In the genomic region with DNA sequence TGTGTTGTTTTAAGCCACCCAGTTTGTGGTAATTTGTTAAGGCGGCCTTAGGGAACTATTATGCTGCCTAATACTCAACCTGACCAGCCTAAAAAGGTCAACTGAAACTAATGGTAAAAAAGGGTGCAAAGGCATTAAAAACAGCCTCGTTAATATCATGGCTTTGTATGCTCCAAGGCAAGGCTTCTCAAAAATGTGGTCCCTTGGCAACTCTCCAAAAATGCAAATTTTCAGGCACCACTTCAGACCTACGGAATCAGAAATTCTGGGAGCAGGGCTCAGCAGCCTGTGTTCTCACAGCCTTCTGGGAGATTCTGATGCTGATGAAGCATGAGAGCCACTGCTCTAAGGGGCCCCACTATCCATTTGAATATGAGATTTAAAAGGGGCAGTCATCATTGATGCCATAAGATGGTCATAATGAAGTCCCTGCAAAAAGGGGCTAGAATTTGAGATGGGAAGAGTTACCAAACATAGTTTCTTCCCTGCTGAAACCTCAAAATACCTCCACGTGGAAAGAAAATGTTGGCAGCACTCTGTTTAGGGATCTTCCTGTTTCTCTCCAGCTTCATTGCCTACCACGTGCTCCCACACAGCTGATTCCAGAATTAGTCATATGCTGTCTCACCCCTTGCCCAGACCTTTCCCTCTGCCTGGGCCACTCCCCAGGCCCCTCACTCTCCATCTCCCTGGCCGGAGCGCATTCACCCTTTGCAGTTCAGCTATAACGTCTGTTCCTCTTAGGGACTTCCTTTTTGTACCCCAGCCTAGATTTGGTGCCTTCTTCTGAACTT, we compare ENCODE assay signal across 11 cellular contexts. TPM values are rescaled to one million over a fixed set of nuclear protein-coding genes. Genes with fewer than 3 reads are reported as not detected.
DNase-seq lines count a peak whose midpoint lies in the region; ATAC-seq, FAIRE-seq and TF ChIP-seq lines count a peak whose summit lies in the region.
"Had no signal": no experiment of that assay in that cellular context is flagged by ENCODE, and none has a peak within 500 bp of the region (broad histone marks: within the 10 kb centered on the region; RNA-seq: fewer than 3 reads in every experiment).

No MANE protein-coding gene starts in this region.

- peak overlapping the region; percentile 18; the same call in 1 of the 2 replicates for H3K23ac ChIP-seq in IMR-90 (ENCODE audit: low read depth, low read length)

- H3K79me1 ChIP-seq in IMR-90 (ENCODE audit: low read depth in 1 of 2, low read length in 2 of 2), result peaks cover 17 to 39% of the 10 kb centered on the region in 2 experiments

- intact Hi-C loops in IMR-90 (cut with micrococcal nuclease) (no loop called here), breast epithelium (cut with DNase I; ENCODE audit: low total_unique reads) (no loop called here), HepG2 (cut with micrococcal nuclease; ENCODE audit: unreplicated experiment) (no loop called here)

- peak overlapping the region; percentile 27 for H4K5ac ChIP-seq in IMR-90 (ENCODE audit: low read depth, low read length)

- TF ChIP-seq EP300 in HepG2 (IDR thresholded peaks at IDR 0.05; ENCODE audit: low read depth in 2 of 2, low read length in 2 of 2), result no peak
- no peak for TF ChIP-seq EP300 in HepG2 (CRISPR knock-in tag; IDR thresholded peaks at IDR 0.05; ENCODE audit: borderline replicate concordance)

- TF ChIP-seq RAD21 in IMR-90 (IDR thresholded peaks at IDR 0.05; ENCODE audit: low read length) (no peak), HepG2 (CRISPR knock-in tag; IDR thresholded peaks at IDR 0.05) (no peak)

- peak overlapping the region; percentile 67 for H3K27ac ChIP-seq in AG04450 (ENCODE audit: low read depth, low read length)
- H3K27ac ChIP-seq in IMR-90 (ENCODE audit: insufficient read depth, low read length), result peak overlapping the region; percentile 46; the same call in 1 of the 2 replicates
- H3K27ac ChIP-seq in breast epithelium, result peak overlapping the region; percentile 10 to 11
- H3K27ac ChIP-seq in HepG2 (ENCODE audit: extremely low read length, insufficient read depth, low read length), result no peak overlapping the region

- H3K36me3 ChIP-seq in IMR-90 (ENCODE audit: control insufficient read depth, insufficient read depth, low read length) (no peaks in the 10 kb centered on the region), breast epithelium (no peaks in the 10 kb centered on the region), HepG2 (replicated peaks in 1 of 2; ENCODE audit: control insufficient read depth in 1 of 2, insufficient read depth in 2 of 2, low read length in 2 of 2) (no peaks in the 10 kb centered on the region)

- H3K4me3 ChIP-seq in AG04450 (ENCODE audit: low read depth, low read length) (no peak overlapping the region), IMR-90 (ENCODE audit: insufficient read depth, low read depth, low read length) (no peak overlapping the region), breast epithelium (no peak overlapping the region), HepG2 (replicated peaks in 1 of 3; ENCODE audit: insufficient read depth in 1 of 3, low read depth in 2 of 3, low read length in 3 of 3) (no peak overlapping the region)

- 0% methylated on average over 1 of the region's 8 CpGs; no CpG with 5 or more reads in 1 of the 2 experiments for WGBS in IMR-90 (ENCODE audit: extremely low coverage in 2 of 2, insufficient read length in 1 of 2), 2 experiments
- whole genome bisulfite sequencing in HepG2 (ENCODE audit: low lambda C conversion rate), result 44% methylated on average over 8 of the region's 8 CpGs

- H3K9me3 ChIP-seq in AG04450 (ENCODE audit: control insufficient read depth, insufficient read depth, low read length) (no peaks in the 10 kb centered on the region), IMR-90 (ENCODE audit: control insufficient read depth, insufficient read depth, low read length) (no peaks in the 10 kb centered on the region), breast epithelium (no peaks in the 10 kb centered on the region), HepG2 (ENCODE audit: low read length) (no peaks in the 10 kb centered on the region)

- TF ChIP-seq POLR2A in IMR-90 (IDR thresholded peaks at IDR 0.05; ENCODE audit: low read depth, low read length) (no peak), breast epithelium (IDR thresholded peaks at IDR 0.05) (no peak), HepG2 (IDR thresholded peaks at IDR 0.05; ENCODE audit: insufficient read depth in 1 of 2, low read depth in 2 of 2, low read length in 2 of 2) (no peak)

- POLR2A ChIA-PET in AG04450 (lab: Yijun Ruan, JAX) (no interaction called here), IMR-90 (lab: Charles Lee; ENCODE audit: unreplicated experiment) (no interaction called here), HepG2 (lab: Yijun Ruan, JAX) (no interaction called here)

- dilution Hi-C loops in IMR-90 (cut with HindIII; ENCODE audit: low sequenced_read_pairs, unreplicated experiment), result no loop called here

- BruUV-seq in IMR-90 (replicated peaks; lab: Mats Ljungman, UMichigan) (no TSS peak), HepG2 (replicated peaks; lab: Mats Ljungman, UMichigan) (no TSS peak)

- H3K4me1 ChIP-seq in IMR-90 (ENCODE audit: control insufficient read depth, insufficient read depth, low read length), result peaks cover 47% of the 10 kb centered on the region
- H3K4me1 ChIP-seq in breast epithelium, result peaks cover 0 to 3% of the 10 kb centered on the region in 2 donors
- H3K4me1 ChIP-seq in HepG2 (ENCODE audit: insufficient read depth, low read length), result peaks cover 26% of the 10 kb centered on the region

- FAIRE-seq in HepG2 (lab: Jason Lieb, UNC), result no peak
- FAIRE-seq: frontal cortex had no signal

- H3K4ac ChIP-seq in IMR-90 (ENCODE audit: low read depth, low read length), result peak overlapping the region; percentile 76

- H2AK5ac ChIP-seq in IMR-90 (ENCODE audit: low read depth, low read length), result peak overlapping the region; percentile 92

- H2AFZ ChIP-seq in IMR-90 (replicated peaks; ENCODE audit: low read length, poor library complexity), result peak overlapping the region; percentile 38
- H2AFZ ChIP-seq in HepG2 (ENCODE audit: low read length), result no peak overlapping the region

- peak overlapping the region; percentile 58 to 72; a peak in 3 of 4 replicates for H4K8ac ChIP-seq in IMR-90 (ENCODE audit: low read depth in 2 of 2, low read length in 2 of 2)

- CTCF ChIA-PET in AG04450 (lab: Charles Lee) (interaction anchor here (1.4 to 2.6 kb wide), 2 partner anchors 86 to 258 kb away, joined by 3 to 10 read pairs; no protein-coding TSS in a partner anchor), IMR-90 (lab: Yijun Ruan, JAX) (interaction anchor here (1.0 kb wide), 1 partner anchor 72 kb away, joined by 4 read pairs; no protein-coding TSS in a partner anchor), HepG2 (lab: Yijun Ruan, JAX; ENCODE audit: low intra/inter-chr PET ratio, low total read pairs) (no interaction called here)

- peak overlapping the region; percentile 92; the same call in 2 of the 3 replicates for H2BK15ac ChIP-seq in IMR-90 (ENCODE audit: low read depth, low read length)

- no peaks in the 10 kb centered on the region for H3K79me2 ChIP-seq in HepG2 (ENCODE audit: insufficient read depth, low read length)

- peak overlapping the region; percentile 35 for H3K14ac ChIP-seq in IMR-90 (replicated peaks; ENCODE audit: low read depth, low read length)

- peak overlapping the region; percentile 18; the same call in 1 of the 2 replicates for H3K56ac ChIP-seq in IMR-90 (ENCODE audit: extremely low read depth, insufficient read depth, low read length)

- peak overlapping the region; percentile 63 for H2AK9ac ChIP-seq in IMR-90 (replicated peaks; ENCODE audit: low read depth, low read length, poor library complexity)

- peak overlapping the region; percentile 72 for H2BK120ac ChIP-seq in IMR-90 (ENCODE audit: low read depth, low read length)

- H3K9me1 ChIP-seq in IMR-90 (ENCODE audit: insufficient read depth, low read length), result peaks cover 22% of the 10 kb centered on the region

- in situ Hi-C loops in IMR-90 (cut with MboI; ENCODE audit: low sequenced_read_pairs) (no loop called here), HepG2 (cut with HindIII; ENCODE audit: extremely low pct_ligation_motif_present, low pct_unique_long_range_greater_than_20kb) (no loop called here)

- H4K20me1 ChIP-seq in IMR-90 (ENCODE audit: insufficient read depth, low read length) (no peaks in the 10 kb centered on the region), HepG2 (ENCODE audit: insufficient read depth, low read length) (no peaks in the 10 kb centered on the region)

- peak overlapping the region; percentile 12 for H2BK5ac ChIP-seq in IMR-90 (ENCODE audit: low read depth, low read length, poor library complexity, severe bottlenecking)

- peak overlapping the region; percentile 67 for H4K91ac ChIP-seq in IMR-90 (ENCODE audit: insufficient read depth, low read depth, low read length)

- no peak overlapping the region for H3K4me2 ChIP-seq in IMR-90 (ENCODE audit: low read depth, low read length)
- H3K4me2 ChIP-seq in HepG2 (ENCODE audit: low read depth, low read length), result no peak overlapping the region

- no peak for TF ChIP-seq CTCF in AG04450 (IDR thresholded peaks at IDR 0.05; ENCODE audit: low read depth, low read length)
- TF ChIP-seq CTCF in IMR-90 (conservative IDR thresholded peaks at IDR 0.05; ENCODE audit: low read depth, low read length), result no peak
- no peak for TF ChIP-seq CTCF in breast epithelium (IDR thresholded peaks at IDR 0.05)
- TF ChIP-seq CTCF in HepG2 (CRISPR knock-in tag; IDR thresholded peaks at IDR 0.05), result no peak

- no peak overlapping the region for H3K9ac ChIP-seq in IMR-90 (ENCODE audit: low read depth, low read length)
- H3K9ac ChIP-seq in HepG2 (ENCODE audit: insufficient read depth, low read depth, low read length), result no peak overlapping the region

- H3K27me3 ChIP-seq in AG04450 (ENCODE audit: control insufficient read depth, insufficient read depth, low read length), result no peaks in the 10 kb centered on the region
- H3K27me3 ChIP-seq in IMR-90 (ENCODE audit: control insufficient read depth, insufficient read depth, low read length), result no peaks in the 10 kb centered on the region
- no peaks in the 10 kb centered on the region for H3K27me3 ChIP-seq in breast epithelium
- H3K27me3 ChIP-seq in HepG2 (ENCODE audit: control insufficient read depth in 1 of 2, insufficient read depth in 2 of 2, low read length in 2 of 2), result peaks cover 1 to 7% of the 10 kb centered on the region in 2 experiments; a peak in 2 of 5 replicates

- no peak for DNase-seq in AG04450 (ENCODE audit: low read depth, low spot score)
- peak; percentile 86 for DNase-seq in IMR-90
- no peak for DNase-seq in breast epithelium (ENCODE audit: low spot score in 2 of 2)
- no peak for DNase-seq in HepG2 (ENCODE audit: low spot score)
- DNase-seq in HT-29 (ENCODE audit: low spot score), result no peak
- no peak for DNase-seq in NCI-H748 treated with DMSO at 0.1 percent for 48 hours (lab: John Stamatoyannopoulos, UW)
- DNase-seq in NCI-H146 treated with DMSO at 0.1 percent for 48 hours (lab: John Stamatoyannopoulos, UW; ENCODE audit: unreplicated experiment), result no peak
- DNase-seq: CD4-positive, CD25-positive, alpha-beta regulatory T cell; T-helper 2 cell had no signal

- peak overlapping the region; percentile 79 for H3K18ac ChIP-seq in IMR-90 (ENCODE audit: low read depth, low read length)

- ATAC-seq in IMR-90 (ENCODE audit: low read depth) (peak; percentile 69), HepG2 (no peak), HG03175 (IDR thresholded peaks at IDR 0.05; ENCODE audit: unreplicated experiment) (no peak)

- peak overlapping the region; percentile 91 for H2BK20ac ChIP-seq in IMR-90 (ENCODE audit: low read depth, low read length)

RNA-seq across cellular contexts. Expression of gene PHC2, which starts 46.7 kb away (rescaled TPM):
- 47.1 and 78.6 TPM in 2 replicates for polyA plus RNA-seq in AG04450 (2011; rRNA removed)
- 56.2 and 73.7 TPM in 2 replicates for polyA minus RNA-seq in AG04450 (2011; rRNA and poly(A)+ RNA removed)
- 43.3 and 46.4 TPM in 2 replicates for total RNA-seq in IMR-90 (2012; rRNA removed)
- polyA plus RNA-seq in IMR-90 (2012; rRNA removed), result 86.3 and 98.1 TPM in 2 replicates
- 91.9 and 128 TPM in 2 replicates for polyA plus RNA-seq in IMR-90 (2012; cell fraction: cytosol; rRNA removed)
- polyA plus RNA-seq in IMR-90 (2012; cell fraction: nucleus; rRNA removed; ENCODE audit: low replicate concordance), result 110 and 133 TPM in 2 replicates
- total RNA-seq in breast epithelium, result 100 to 1,000 TPM; 103 to 214 (median 134) TPM
- total RNA-seq in HepG2 (2016; rRNA removed; fragmentation: Illumina TruSeq; extraction: Trizol), result 52.5 and 53.5 TPM in 2 replicates
- 37.8 and 42.1 TPM in 2 replicates for total RNA-seq in HepG2 (2016; cell fraction: cytosol; rRNA removed; fragmentation: Illumina TruSeq; extraction: Trizol; ENCODE audit: low read depth)
- 44.7 and 53.5 TPM in 2 replicates for total RNA-seq in HepG2 (2016; cell fraction: insoluble cytoplasmic fraction; rRNA removed; fragmentation: Illumina TruSeq; extraction: Trizol)
- total RNA-seq in HepG2 (2016; cell fraction: membrane; rRNA removed; fragmentation: Illumina TruSeq; extraction: Trizol), result 102 and 120 TPM in 2 replicates
- 27.9 and 32.8 TPM in 2 replicates for total RNA-seq in HepG2 (2016; cell fraction: nucleus; rRNA removed; fragmentation: Illumina TruSeq; extraction: Trizol)
- 84.9 and 100 TPM in 2 replicates for polyA plus RNA-seq in HepG2 (2011; rRNA removed)
- 86.4 and 90.4 TPM in 2 replicates for polyA plus RNA-seq in HepG2 (2011; cell fraction: cytosol; rRNA removed)
- polyA plus RNA-seq in HepG2 (2011; cell fraction: nucleus; rRNA removed), result 83.8 and 90.8 TPM in 2 replicates
- 70.9 and 73.7 TPM in 2 replicates for polyA plus RNA-seq in HepG2 (2012)
- polyA plus RNA-seq in HepG2 (2016; cell fraction: cytosol; fragmentation: Illumina TruSeq; extraction: Trizol; ENCODE audit: low read depth), result 41.6 and 55.3 TPM in 2 replicates
- 61.1 and 69.9 TPM in 2 replicates for polyA plus RNA-seq in HepG2 (2016; cell fraction: insoluble cytoplasmic fraction; fragmentation: Illumina TruSeq; extraction: Trizol; ENCODE audit: low read depth)
- polyA plus RNA-seq in HepG2 (2016; cell fraction: membrane; fragmentation: Illumina TruSeq; extraction: Trizol; ENCODE audit: low read depth), result 98.3 and 114 TPM in 2 replicates
- polyA plus RNA-seq in HepG2 (2016; cell fraction: nucleus; fragmentation: Illumina TruSeq; extraction: Trizol; ENCODE audit: insufficient read depth, low read depth), result 62.2 and 63.0 TPM in 2 replicates
- 24.7 and 72.3 TPM in 2 replicates for polyA minus RNA-seq in HepG2 (2011; rRNA and poly(A)+ RNA removed; ENCODE audit: low replicate concordance)
- 33.1 and 41.3 TPM in 2 replicates for polyA minus RNA-seq in HepG2 (2011; cell fraction: cytosol; rRNA and poly(A)+ RNA removed)
- 23.3 and 28.7 TPM in 2 replicates for polyA minus RNA-seq in HepG2 (2011; cell fraction: nucleus; rRNA and poly(A)+ RNA removed)
- total RNA-seq in HT-29 (2014; rRNA removed; shearing (Covaris generic)), result 148 and 166 TPM in 2 replicates
